22 cellular contexts compared by ENCODE assay signal in the genomic region with DNA sequence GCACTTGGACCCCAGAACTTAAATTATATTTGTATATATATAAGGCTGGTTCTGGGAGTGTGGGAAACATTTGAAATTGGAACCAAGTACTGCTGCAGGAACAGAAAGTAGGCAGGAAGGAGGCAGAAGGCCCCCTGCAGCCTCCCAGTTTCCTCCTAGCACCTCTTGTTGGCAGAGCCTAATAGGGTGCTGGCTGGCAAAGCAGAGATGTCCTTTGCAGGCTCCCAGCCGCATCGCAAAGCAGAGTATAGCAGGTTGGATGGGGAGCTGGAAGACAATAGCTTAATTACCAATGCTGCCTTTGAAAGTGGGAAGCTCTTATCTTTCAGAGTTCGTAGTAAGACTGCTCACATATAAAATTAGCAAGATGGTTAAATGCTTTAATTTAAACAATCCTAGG.
"Had no signal": no experiment of that assay in that cellular context is flagged by ENCODE, and none has a peak within 500 bp of the region (broad histone marks: within the 10 kb centered on the region; RNA-seq: fewer than 3 reads in every experiment).

No MANE protein-coding gene starts in this region.

- H3K4me3 Mint-ChIP-seq: dendritic cell treated with granulocyte-macrophage colony-stimulating factor and Interleukin-4, amounts not matched to agents 40 ng/mL and 50 ng/mL, for 4 days; effector memory CD8-positive, alpha-beta T cell; endodermal cell; mesothelial cell of epicardium; naive B cell had no signal

- H3K27ac ChIP-seq: colonic mucosa, epithelial cell of prostate, foreskin keratinocyte, heart right ventricle, left lung, lower lobe of right lung had no signal

- H3K9me3 ChIP-seq: colonic mucosa, heart right ventricle, left lung, lower lobe of right lung, mucosa of descending colon had no signal

- ATAC-seq: effector memory CD8-positive, alpha-beta T cell; esophagus mucosa; foreskin keratinocyte; heart right ventricle; left cardiac atrium; left lung; left ventricle myocardium superior; lower lobe of right lung; mucosa of descending colon had no signal

- H3K27me3 Mint-ChIP-seq: dendritic cell treated with granulocyte-macrophage colony-stimulating factor and Interleukin-4, amounts not matched to agents 40 ng/mL and 50 ng/mL, for 4 days; effector memory CD8-positive, alpha-beta T cell had no signal

- H3K27me3 ChIP-seq: colonic mucosa, heart right ventricle, left lung had no signal

- DNase-seq: colonic mucosa; cortex of kidney; effector CD8-positive, alpha-beta T cell; effector memory CD8-positive, alpha-beta T cell; endodermal cell; erythroblast; foreskin keratinocyte; glutamatergic neuron; head of caudate nucleus; heart right ventricle; hippocampal formation; left cardiac atrium; left lung; left ventricle myocardium superior; lower lobe of right lung; mesenchymal stem cell; mucosa of descending colon; naive B cell had no signal

- H3K9me3 Mint-ChIP-seq: endodermal cell, mesothelial cell of epicardium had no signal

- H3K36me3 ChIP-seq: colonic mucosa, heart right ventricle, left lung, lower lobe of right lung had no signal

- H3K4me1 ChIP-seq: colonic mucosa, foreskin keratinocyte, heart right ventricle, left lung, lower lobe of right lung had no signal

- H3K4me3 ChIP-seq: colonic mucosa, heart right ventricle, left lung, lower lobe of right lung, mucosa of descending colon had no signal

- H3K36me3 Mint-ChIP-seq: mesothelial cell of epicardium, naive B cell had no signal

- H3K4me1 Mint-ChIP-seq: endodermal cell, mesothelial cell of epicardium, naive B cell had no signal

- H3K27ac Mint-ChIP-seq: dendritic cell treated with granulocyte-macrophage colony-stimulating factor and Interleukin-4, amounts not matched to agents 40 ng/mL and 50 ng/mL, for 4 days; effector memory CD8-positive, alpha-beta T cell; endodermal cell; mesothelial cell of epicardium; naive B cell had no signal
